ENCODE assay signal across 16 cellular contexts in genomic region chr2:27053321-27053720, GRCh38. TPM values are rescaled to one million over a fixed set of nuclear protein-coding genes. Genes with fewer than 3 reads are reported as not detected.
A peak's percentile ranks its signal among the peaks of the same experiment; 100 is the strongest.
DNase-seq lines count a peak whose midpoint lies in the region; ATAC-seq and TF ChIP-seq lines count a peak whose summit lies in the region.
"Had no signal": no experiment of that assay in that cellular context is flagged by ENCODE, and none has a peak within 500 bp of the region (broad histone marks: within the 10 kb centered on the region; RNA-seq: fewer than 3 reads in every experiment).

No MANE protein-coding gene starts in this region.

- CTCF ChIA-PET in CD8-positive, alpha-beta T cell (lab: Charles Lee): interaction anchor here (1.0 kb wide), 1 partner anchor 12 kb away, joined by 3 read pairs; no protein-coding TSS in a partner anchor

- H3K4me1 ChIP-seq in CD4-positive, CD25-positive, alpha-beta regulatory T cell (ENCODE audit: control insufficient read depth, insufficient read depth, low read length, poor library complexity, severe bottlenecking): peaks cover 14% of the 10 kb centered on the region
- peaks cover 10% of the 10 kb centered on the region for H3K4me1 ChIP-seq in CD8-positive, alpha-beta T cell (ENCODE audit: insufficient read depth, low read length)
- peaks cover 6% of the 10 kb centered on the region for H3K4me1 ChIP-seq in prostate gland (replicated peaks)

- H3K27ac ChIP-seq in CD4-positive, CD25-positive, alpha-beta regulatory T cell (ENCODE audit: insufficient read depth, low read length, poor library complexity, severe bottlenecking): no peak overlapping the region
- H3K27ac ChIP-seq in CD8-positive, alpha-beta T cell (ENCODE audit: low read depth, low read length): no peak overlapping the region
- no peak overlapping the region for H3K27ac ChIP-seq in prostate gland
- H3K27ac ChIP-seq: ovary, vagina had no signal

- 84% methylated on average over 11 of the region's 11 CpGs for WGBS in prostate gland

- peaks cover 11 to 25% (median 18%) of the 10 kb centered on the region in 4 donors for H3K4me1 Mint-ChIP-seq in CD4-positive, CD25-positive, alpha-beta regulatory T cell
- peaks cover 9% of the 10 kb centered on the region for H3K4me1 Mint-ChIP-seq in CD8-positive, alpha-beta T cell (ENCODE audit: low read depth)
- H3K4me1 Mint-ChIP-seq in activated naive CD8-positive, alpha-beta T cell treated with anti-CD3 and anti-CD28 coated beads for 36 hours: peaks cover 25% of the 10 kb centered on the region
- peaks cover 26 to 35% of the 10 kb centered on the region in 2 donors for H3K4me1 Mint-ChIP-seq in natural killer cell treated with Interleukin-12 subunit alpha and Interleukin-12 subunit beta and Interleukin-15 and Interleukin-18, amount 100 ng/mL, for 72 hours (ENCODE audit: low read depth in 2 of 2)

- no peak for TF ChIP-seq POLR2A in prostate gland (IDR thresholded peaks at IDR 0.05)

- peaks cover 23% of the 10 kb centered on the region for H3K36me3 ChIP-seq in CD4-positive, CD25-positive, alpha-beta regulatory T cell (ENCODE audit: control insufficient read depth, insufficient read depth, low read length)
- H3K36me3 ChIP-seq in CD8-positive, alpha-beta T cell (ENCODE audit: insufficient read depth, low read length): peaks cover 8% of the 10 kb centered on the region
- H3K36me3 ChIP-seq in prostate gland: peaks cover 0 to 5% of the 10 kb centered on the region in 2 donors
- H3K36me3 ChIP-seq: ovary had no signal

- no peak for TF ChIP-seq CTCF in CD8-positive, alpha-beta T cell (IDR thresholded peaks at IDR 0.05)
- no peak for TF ChIP-seq CTCF in prostate gland (IDR thresholded peaks at IDR 0.05)

- intact Hi-C loops in CD8-positive, alpha-beta T cell (cut with DNase I, micrococcal nuclease): loop anchor here in 1 of 2 experiments (5.0 kb wide), 2 partner anchors 319 to 374 kb away; partner anchors contain the start of genes EIF2B4, NRBP1 and SNX17
- intact Hi-C loops in prostate gland (cut with DNase I): loop anchor here (2.0 kb wide), 1 partner anchor 17 kb away; the partner anchor contains the start of gene OST4

- H3K27me3 ChIP-seq in CD4-positive, CD25-positive, alpha-beta regulatory T cell (ENCODE audit: control insufficient read depth, insufficient read depth, low read length): no peaks in the 10 kb centered on the region
- no peaks in the 10 kb centered on the region for H3K27me3 ChIP-seq in CD8-positive, alpha-beta T cell (ENCODE audit: insufficient read depth, low read length)
- no peaks in the 10 kb centered on the region for H3K27me3 ChIP-seq in prostate gland (replicated peaks; ENCODE audit: insufficient read depth)
- H3K27me3 ChIP-seq: ovary, vagina had no signal

- H3K27me3 Mint-ChIP-seq in CD4-positive, CD25-positive, alpha-beta regulatory T cell: peaks cover 19% of the 10 kb centered on the region
- H3K27me3 Mint-ChIP-seq in CD8-positive, alpha-beta T cell (ENCODE audit: low read depth): peaks cover 2% of the 10 kb centered on the region
- peaks cover 14% of the 10 kb centered on the region for H3K27me3 Mint-ChIP-seq in activated naive CD8-positive, alpha-beta T cell treated with anti-CD3 and anti-CD28 coated beads for 36 hours
- peaks cover 0 to 2% of the 10 kb centered on the region in 2 donors for H3K27me3 Mint-ChIP-seq in natural killer cell treated with Interleukin-12 subunit alpha and Interleukin-12 subunit beta and Interleukin-15 and Interleukin-18, amount 100 ng/mL, for 72 hours

- H3K4me3 ChIP-seq in CD4-positive, CD25-positive, alpha-beta regulatory T cell (ENCODE audit: low read depth, low read length): no peak overlapping the region
- no peak overlapping the region for H3K4me3 ChIP-seq in CD8-positive, alpha-beta T cell (ENCODE audit: low read depth, low read length)
- H3K4me3 ChIP-seq in prostate gland: no peak overlapping the region
- H3K4me3 ChIP-seq: ovary, vagina had no signal

- DNase-seq in CD4-positive, CD25-positive, alpha-beta regulatory T cell: no peak
- no peak for DNase-seq in CD8-positive, alpha-beta T cell
- no peak for DNase-seq in activated naive CD8-positive, alpha-beta T cell treated with anti-CD3 and anti-CD28 coated beads for 36 hours
- no peak for DNase-seq in natural killer cell treated with Interleukin-12 subunit alpha and Interleukin-12 subunit beta and Interleukin-15 and Interleukin-18, amount 100 ng/mL, for 72 hours (ENCODE audit: low spot score)
- DNase-seq in prostate gland (ENCODE audit: low spot score): no peak
- DNase-seq in NCI-H146 (lab: John Stamatoyannopoulos, UW): no peak
- DNase-seq: AML-193; erythroblast; left colon; NCI-H526; ovary; SIG-M5; stimulated activated CD4-positive, alpha-beta T cell treated with anti-CD3 and anti-CD28 coated beads, Interleukin-1b, Interleukin-23, amount 100 ng/mL, for 48 hours had no signal

- ATAC-seq in CD4-positive, CD25-positive, alpha-beta regulatory T cell (ENCODE audit: low read depth in 2 of 2): no peak
- ATAC-seq in CD8-positive, alpha-beta T cell: no peak
- ATAC-seq in natural killer cell treated with Interleukin-12 subunit alpha and Interleukin-12 subunit beta and Interleukin-15 and Interleukin-18, amount 100 ng/mL, for 72 hours: no peak
- no peak for ATAC-seq in HG03039 (IDR thresholded peaks at IDR 0.05; ENCODE audit: unreplicated experiment)
- ATAC-seq: activated CD4-positive, CD25-positive, alpha-beta regulatory T cell treated with anti-CD3 and anti-CD28 coated beads, Interleukin-2, amount 50 U/mL, for 24 hours; left colon had no signal

- H3K36me3 Mint-ChIP-seq in CD4-positive, CD25-positive, alpha-beta regulatory T cell: peaks cover 11% of the 10 kb centered on the region
- peaks cover 45% of the 10 kb centered on the region for H3K36me3 Mint-ChIP-seq in CD8-positive, alpha-beta T cell
- peaks cover 20% of the 10 kb centered on the region for H3K36me3 Mint-ChIP-seq in activated naive CD8-positive, alpha-beta T cell treated with anti-CD3 and anti-CD28 coated beads for 36 hours
- peaks cover 22% of the 10 kb centered on the region for H3K36me3 Mint-ChIP-seq in natural killer cell treated with Interleukin-12 subunit alpha and Interleukin-12 subunit beta and Interleukin-15 and Interleukin-18, amount 100 ng/mL, for 72 hours

- peak overlapping the region; percentile 52 to 99 (median 91) for H3K4me3 Mint-ChIP-seq in CD4-positive, CD25-positive, alpha-beta regulatory T cell
- peak overlapping the region; percentile 99 for H3K4me3 Mint-ChIP-seq in CD8-positive, alpha-beta T cell
- H3K4me3 Mint-ChIP-seq in activated naive CD8-positive, alpha-beta T cell treated with anti-CD3 and anti-CD28 coated beads for 36 hours: peak overlapping the region; percentile 23
- H3K4me3 Mint-ChIP-seq in natural killer cell treated with Interleukin-12 subunit alpha and Interleukin-12 subunit beta and Interleukin-15 and Interleukin-18, amount 100 ng/mL, for 72 hours: peak overlapping the region; percentile 26

- peaks cover 0 to 9% (median 3%) of the 10 kb centered on the region in 7 donors for H3K9me3 Mint-ChIP-seq in CD4-positive, CD25-positive, alpha-beta regulatory T cell
- H3K9me3 Mint-ChIP-seq in CD8-positive, alpha-beta T cell: no peaks in the 10 kb centered on the region
- H3K9me3 Mint-ChIP-seq in activated naive CD8-positive, alpha-beta T cell treated with anti-CD3 and anti-CD28 coated beads for 36 hours: peaks cover 4% of the 10 kb centered on the region
- no peaks in the 10 kb centered on the region for H3K9me3 Mint-ChIP-seq in natural killer cell treated with Interleukin-12 subunit alpha and Interleukin-12 subunit beta and Interleukin-15 and Interleukin-18, amount 100 ng/mL, for 72 hours

- POLR2A ChIA-PET in CD8-positive, alpha-beta T cell (lab: Charles Lee): interaction anchor here (0.7 to 8.2 kb wide), 3 partner anchors 13 to 29 kb away, joined by 3 to 103 read pairs (median 82); partner anchors contain the start of gene OST4

- H3K27ac Mint-ChIP-seq in CD4-positive, CD25-positive, alpha-beta regulatory T cell: peak overlapping the region in 1 of 3 donors; percentile 77
- H3K27ac Mint-ChIP-seq in CD8-positive, alpha-beta T cell: peak overlapping the region; percentile 28
- no peak overlapping the region for H3K27ac Mint-ChIP-seq in activated naive CD8-positive, alpha-beta T cell treated with anti-CD3 and anti-CD28 coated beads for 36 hours
- H3K27ac Mint-ChIP-seq in natural killer cell treated with Interleukin-12 subunit alpha and Interleukin-12 subunit beta and Interleukin-15 and Interleukin-18, amount 100 ng/mL, for 72 hours: peak overlapping the region in 1 of 2 donors; percentile 19

- no peaks in the 10 kb centered on the region for H3K9me3 ChIP-seq in CD4-positive, CD25-positive, alpha-beta regulatory T cell (ENCODE audit: control insufficient read depth in 2 of 2, low read length in 2 of 2)
- no peaks in the 10 kb centered on the region for H3K9me3 ChIP-seq in CD8-positive, alpha-beta T cell (ENCODE audit: low read length)
- no peaks in the 10 kb centered on the region for H3K9me3 ChIP-seq in prostate gland
- H3K9me3 ChIP-seq: ovary, vagina had no signal

RNA-seq across cellular contexts. Expression of gene AGBL5, which starts 1.9 kb away (rescaled TPM):
- 9.5 TPM for total RNA-seq in CD4-positive, CD25-positive, alpha-beta regulatory T cell
- polyA plus RNA-seq in CD4-positive, CD25-positive, alpha-beta regulatory T cell: 10 to 100 TPM in 1 of 4 donors, 1 to 10 TPM in 3; 8.9 to 11.3 (median 9.2) TPM
- 1 to 10 TPM; 8.0 to 9.7 TPM for total RNA-seq in CD8-positive, alpha-beta T cell
- 10 to 100 TPM; 14.8 to 15.2 TPM for total RNA-seq in activated naive CD8-positive, alpha-beta T cell treated with anti-CD3 and anti-CD28 coated beads for 36 hours
- 10 to 100 TPM; 12.5 to 20.5 TPM for total RNA-seq in natural killer cell treated with Interleukin-12 subunit alpha and Interleukin-12 subunit beta and Interleukin-15 and Interleukin-18, amount 100 ng/mL, for 72 hours
- total RNA-seq in prostate gland: 10 to 100 TPM; 31.9 to 87.1 TPM

RNA-seq across cellular contexts. Expression of gene OST4, which starts 18.1 kb away (rescaled TPM):
- total RNA-seq in CD4-positive, CD25-positive, alpha-beta regulatory T cell: 279 TPM
- polyA plus RNA-seq in CD4-positive, CD25-positive, alpha-beta regulatory T cell: 1,000 to 10,000 TPM in 1 of 4 donors, 100 to 1,000 TPM in 3; 827 to 1,033 (median 916) TPM
- total RNA-seq in CD8-positive, alpha-beta T cell: 100 to 1,000 TPM; 252 to 260 TPM
- 100 to 1,000 TPM; 282 to 290 TPM for total RNA-seq in activated naive CD8-positive, alpha-beta T cell treated with anti-CD3 and anti-CD28 coated beads for 36 hours
- 100 to 1,000 TPM; 286 to 393 TPM for total RNA-seq in natural killer cell treated with Interleukin-12 subunit alpha and Interleukin-12 subunit beta and Interleukin-15 and Interleukin-18, amount 100 ng/mL, for 72 hours
- 100 to 1,000 TPM; 246 to 317 TPM for total RNA-seq in prostate gland

RNA-seq across cellular contexts. Expression of gene TMEM214, which starts 20.6 kb away (rescaled TPM):
- total RNA-seq in CD4-positive, CD25-positive, alpha-beta regulatory T cell: 43.3 TPM
- 10 to 100 TPM; 17.6 to 21.9 (median 20.3) TPM for polyA plus RNA-seq in CD4-positive, CD25-positive, alpha-beta regulatory T cell
- 10 to 100 TPM; 26.5 to 27.4 TPM for total RNA-seq in CD8-positive, alpha-beta T cell
- total RNA-seq in activated naive CD8-positive, alpha-beta T cell treated with anti-CD3 and anti-CD28 coated beads for 36 hours: 10 to 100 TPM; 50.6 to 54.3 TPM
- total RNA-seq in natural killer cell treated with Interleukin-12 subunit alpha and Interleukin-12 subunit beta and Interleukin-15 and Interleukin-18, amount 100 ng/mL, for 72 hours: 100 to 1,000 TPM; 132 to 176 TPM
- 10 to 100 TPM; 44.5 to 75.9 TPM for total RNA-seq in prostate gland

RNA-seq across cellular contexts. Expression of gene EMILIN1, which starts 25.1 kb away (rescaled TPM):
- total RNA-seq in CD4-positive, CD25-positive, alpha-beta regulatory T cell: 0.22 TPM
- polyA plus RNA-seq in CD4-positive, CD25-positive, alpha-beta regulatory T cell: 1 to 10 TPM in 2 of 4 donors, under 1 TPM in 2; 0.33 to 1.5 (median 0.94) TPM
- under 1 TPM in 1 of 2 experiments, not detected in 1; 0.11 TPM for total RNA-seq in CD8-positive, alpha-beta T cell
- under 1 TPM; 0.62 to 0.76 TPM for total RNA-seq in activated naive CD8-positive, alpha-beta T cell treated with anti-CD3 and anti-CD28 coated beads for 36 hours
- 10 to 100 TPM in 1 of 2 donors, 1 to 10 TPM in 1; 8.7 to 14.2 TPM for total RNA-seq in natural killer cell treated with Interleukin-12 subunit alpha and Interleukin-12 subunit beta and Interleukin-15 and Interleukin-18, amount 100 ng/mL, for 72 hours
- 100 to 1,000 TPM in 1 of 2 donors, 10 to 100 TPM in 1; 39.8 to 149 TPM for total RNA-seq in prostate gland

RNA-seq across cellular contexts. Expression of gene KHK, which starts 33.3 kb away (rescaled TPM):
- 5.3 TPM for total RNA-seq in CD4-positive, CD25-positive, alpha-beta regulatory T cell
- polyA plus RNA-seq in CD4-positive, CD25-positive, alpha-beta regulatory T cell: 1 to 10 TPM; 3.4 to 6.6 (median 6.0) TPM
- total RNA-seq in CD8-positive, alpha-beta T cell: 1 to 10 TPM in 1 of 2 experiments, under 1 TPM in 1; 0.42 to 1.9 TPM
- total RNA-seq in activated naive CD8-positive, alpha-beta T cell treated with anti-CD3 and anti-CD28 coated beads for 36 hours: 10 to 100 TPM; 12.6 to 12.8 TPM
- total RNA-seq in natural killer cell treated with Interleukin-12 subunit alpha and Interleukin-12 subunit beta and Interleukin-15 and Interleukin-18, amount 100 ng/mL, for 72 hours: 1 to 10 TPM; 2.5 to 5.1 TPM
- 1 to 10 TPM in 1 of 2 donors, under 1 TPM in 1; 0.91 to 7.0 TPM for total RNA-seq in prostate gland

Comparison
In these comparisons a context has a peak if more than half of its experiments do, and no peak if none do; other contexts are left out.
1. H3K4me3 Mint-ChIP-seq: peak in every context shown above with its lines; median percentile 99 in CD8-positive, alpha-beta T cell; 91 in CD4-positive, CD25-positive, alpha-beta regulatory T cell; 26 in natural killer cell treated with Interleukin-12 subunit alpha and Interleukin-12 subunit beta and Interleukin-15 and Interleukin-18, amount 100 ng/mL, for 72 hours; 23 in activated naive CD8-positive, alpha-beta T cell treated with anti-CD3 and anti-CD28 coated beads for 36 hours.